ENCODE assay signal across 1 cellular context in genomic region chr16:12137344-12138094, GRCh38.
TF ChIP-seq lines count a peak whose summit lies in the region.

No MANE protein-coding gene starts in this region.

TF ChIP-seq in IMR-90, 13 proteins besides CTCF, POLR2A, EP300 and RAD21 (continued from another document):
- no peak for TF ChIP-seq ELK1 (IDR thresholded peaks at IDR 0.05; ENCODE audit: borderline replicate concordance, low read depth, low read length)
- no peak for TF ChIP-seq BHLHE40 (IDR thresholded peaks at IDR 0.05; ENCODE audit: low read depth, low read length)
- no peak for TF ChIP-seq RCOR1 (IDR thresholded peaks at IDR 0.05; ENCODE audit: insufficient replicate concordance, low read length)
- TF ChIP-seq MXI1 (IDR thresholded peaks at IDR 0.05; ENCODE audit: borderline replicate concordance, low read depth, low read length) = no peak
- TF ChIP-seq MAZ (IDR thresholded peaks at IDR 0.05; ENCODE audit: borderline replicate concordance, low read depth, low read length) = no peak
- no peak for TF ChIP-seq CEBPB (IDR thresholded peaks at IDR 0.05; ENCODE audit: low read depth, low read length)
- TF ChIP-seq RFX5 (IDR thresholded peaks at IDR 0.05; ENCODE audit: low read depth, low read length) = no peak
- TF ChIP-seq NFE2L2 (IDR thresholded peaks at IDR 0.05; ENCODE audit: low read depth, low read length) = no peak
- no peak for TF ChIP-seq FOS (IDR thresholded peaks at IDR 0.05; ENCODE audit: low read depth, low read length)
- TF ChIP-seq USF2 (IDR thresholded peaks at IDR 0.05; ENCODE audit: low read depth, low read length) = no peak
- no peak for TF ChIP-seq SMC3 (IDR thresholded peaks at IDR 0.05; ENCODE audit: low read depth, low read length)
